ENCODE assay signal across 13 cellular contexts in the genomic region with DNA sequence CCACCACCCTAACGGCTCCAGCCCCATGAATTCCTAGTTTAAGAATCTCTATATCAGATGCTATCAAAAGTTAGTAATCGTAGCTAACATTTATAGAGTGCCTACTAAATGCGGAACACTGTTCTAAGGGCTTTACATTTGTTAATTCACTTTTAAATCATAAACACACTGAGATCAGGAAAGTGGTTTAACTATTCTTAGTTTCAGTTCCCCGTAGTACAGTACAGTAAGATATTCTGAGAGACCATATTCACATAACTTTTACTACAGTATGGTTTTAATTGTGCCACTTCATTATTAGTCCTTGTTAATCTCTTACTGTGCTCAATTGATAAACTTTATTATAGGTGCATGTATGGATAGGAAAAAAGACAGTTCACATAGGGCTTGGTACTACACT. TPM values are rescaled to one million over a fixed set of nuclear protein-coding genes. Genes with fewer than 3 reads are reported as not detected.
DNase-seq lines count a peak whose midpoint lies in the region; ATAC-seq, FAIRE-seq and TF ChIP-seq lines count a peak whose summit lies in the region.
"Had no signal": no experiment of that assay in that cellular context is flagged by ENCODE, and none has a peak within 500 bp of the region (broad histone marks: within the 10 kb centered on the region; RNA-seq: fewer than 3 reads in every experiment).

No MANE protein-coding gene starts in this region.

- H3K36me3 Mint-ChIP-seq in activated B cell treated with CpG ODN at 0.5 μM for 24 hours (ENCODE audit: low read depth) = peaks cover 72% of the 10 kb centered on the region

- no peaks in the 10 kb centered on the region for H3K9me3 Mint-ChIP-seq in activated B cell treated with CpG ODN at 0.5 μM for 24 hours
- H3K9me3 Mint-ChIP-seq: activated naive CD8-positive, alpha-beta T cell treated with anti-CD3 and anti-CD28 coated beads, Interleukin-2, amount 10 ng/mL, durations not matched to agents 7 days and 5 days; dendritic cell treated with granulocyte-macrophage colony-stimulating factor and Interleukin-4, amounts not matched to agents 40 ng/mL and 50 ng/mL, for 4 days had no signal

- no peaks in the 10 kb centered on the region for H3K27me3 Mint-ChIP-seq in activated B cell treated with CpG ODN at 0.5 μM for 24 hours
- H3K27me3 Mint-ChIP-seq: activated naive CD8-positive, alpha-beta T cell treated with anti-CD3 and anti-CD28 coated beads, Interleukin-2, amount 10 ng/mL, durations not matched to agents 7 days and 5 days; dendritic cell treated with granulocyte-macrophage colony-stimulating factor and Interleukin-4, amounts not matched to agents 40 ng/mL and 50 ng/mL, for 4 days had no signal

- CTCF ChIA-PET in activated B cell treated with CpG ODN at 0.5 μM for 24 hours (lab: Charles Lee) = interaction anchor here (1.0 to 2.7 kb wide), 5 partner anchors 18 to 64 kb away, joined by 3 to 11 read pairs (median 8); no protein-coding TSS in a partner anchor

- H3K4me3 Mint-ChIP-seq in activated B cell treated with CpG ODN at 0.5 μM for 24 hours = peak overlapping the region; percentile 65
- H3K4me3 Mint-ChIP-seq: activated naive CD8-positive, alpha-beta T cell treated with anti-CD3 and anti-CD28 coated beads, Interleukin-2, amount 10 ng/mL, durations not matched to agents 7 days and 5 days; dendritic cell treated with granulocyte-macrophage colony-stimulating factor and Interleukin-4, amounts not matched to agents 40 ng/mL and 50 ng/mL, for 4 days had no signal

- TF ChIP-seq CTCF in activated B cell treated with CpG ODN at 0.5 μM for 24 hours (IDR thresholded peaks at IDR 0.05) = no peak

- no peak for TF ChIP-seq POLR2A in H54 (IDR thresholded peaks at IDR 0.05; ENCODE audit: low read depth, low read length)

- no peak for FAIRE-seq in H54 (lab: Jason Lieb, UNC)
- FAIRE-seq: K562 had no signal

- no peak for DNase-seq in activated B cell treated with CpG ODN at 0.5 μM for 24 hours
- no peak for DNase-seq in NCI-H146 (lab: John Stamatoyannopoulos, UW)
- DNase-seq in left colon = no peak
- DNase-seq in H54 (ENCODE audit: insufficient read length, low spot score) = no peak
- no peak for DNase-seq in HuH-7 (ENCODE audit: low spot score)
- DNase-seq: activated CD4-positive, alpha-beta T cell treated with anti-CD3 and anti-CD28 coated beads, Interleukin-2, amount 50 U/mL, for 48 hours; activated naive CD8-positive, alpha-beta T cell treated with anti-CD3 and anti-CD28 coated beads, Interleukin-2, amount 10 ng/mL, durations not matched to agents 7 days and 5 days; mammary epithelial cell had no signal

- peak; percentile 85 for ATAC-seq in GM18873 (IDR thresholded peaks at IDR 0.05; ENCODE audit: low FRiP score, unreplicated experiment)
- peak; percentile 95 for ATAC-seq in GM21619 (IDR thresholded peaks at IDR 0.05; ENCODE audit: unreplicated experiment)
- peak; percentile 88 for ATAC-seq in HG03139 (IDR thresholded peaks at IDR 0.05; ENCODE audit: unreplicated experiment)
- ATAC-seq in activated B cell treated with CpG ODN at 0.5 μM for 24 hours (ENCODE audit: low read depth) = peak; percentile 88
- ATAC-seq in left colon = no peak
- ATAC-seq: K562 had no signal

- peaks cover 82% of the 10 kb centered on the region for H3K4me1 Mint-ChIP-seq in activated B cell treated with CpG ODN at 0.5 μM for 24 hours

- H3K27ac Mint-ChIP-seq in activated B cell treated with CpG ODN at 0.5 μM for 24 hours = peak overlapping the region; percentile 83
- H3K27ac Mint-ChIP-seq: activated naive CD8-positive, alpha-beta T cell treated with anti-CD3 and anti-CD28 coated beads, Interleukin-2, amount 10 ng/mL, durations not matched to agents 7 days and 5 days; dendritic cell treated with granulocyte-macrophage colony-stimulating factor and Interleukin-4, amounts not matched to agents 40 ng/mL and 50 ng/mL, for 4 days had no signal

- intact Hi-C loops in activated B cell treated with CpG ODN at 0.5 μM for 24 hours (cut with micrococcal nuclease) (loop anchor here (1.0 to 10.0 kb wide), 6 partner anchors 9 to 1075 kb away; a partner anchor contains a TSS), left colon (cut with DNase I, micrococcal nuclease) (no loop called here)

- POLR2A ChIA-PET in activated B cell treated with CpG ODN at 0.5 μM for 24 hours (lab: Charles Lee) = interaction anchor here (0.6 to 11.9 kb wide), 10 partner anchors 9 to 763 kb away, joined by 3 to 199 read pairs (median 8); a partner anchor contains a TSS

RNA-seq across cellular contexts. Expression of a gene that starts 22.5 kb away (rescaled TPM):
- total RNA-seq in activated B cell treated with CpG ODN at 0.5 μM for 24 hours (109 and 116 TPM in 2 replicates), left colon (10 to 100 TPM; 71.9 to 84.2 TPM)
